In the genomic region with DNA sequence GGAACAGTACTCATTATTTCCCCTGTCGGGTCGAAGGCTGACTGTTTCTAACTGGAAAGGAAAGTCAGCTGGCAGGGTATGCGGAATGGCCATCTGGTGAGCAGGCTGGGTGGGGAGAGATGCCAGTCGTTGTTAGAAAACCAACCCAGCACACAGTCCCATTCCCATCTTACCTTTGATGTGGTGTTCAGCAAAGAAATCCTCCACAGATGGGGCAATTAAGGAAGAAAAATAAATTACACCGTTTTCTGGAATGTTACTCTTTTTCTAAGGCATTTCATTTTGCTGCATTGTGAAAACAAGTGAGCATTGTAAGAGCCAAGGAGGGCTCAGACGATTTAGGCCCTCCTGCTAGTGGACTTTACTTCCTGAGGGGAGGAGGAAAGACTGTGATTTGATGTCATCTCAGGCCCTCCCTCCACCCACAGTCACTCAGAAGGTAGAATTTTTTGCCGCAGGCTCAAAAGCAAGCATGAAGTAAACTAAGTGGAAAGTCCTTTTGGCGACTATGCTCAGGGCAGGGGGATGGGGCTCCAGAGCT, we compare ENCODE assay signal across 8 cellular contexts. TPM values are rescaled to one million over a fixed set of nuclear protein-coding genes. Genes with fewer than 3 reads are reported as not detected.
DNase-seq lines count a peak whose midpoint lies in the region; ATAC-seq and TF ChIP-seq lines count a peak whose summit lies in the region.

Gene SLC16A4 (minus strand): TSS at position 335 of the 541 bp plus-strand sequence. CDS start 1,703 bp downstream, outside the sequence.

- CTCF ChIA-PET in AG04450 (lab: Charles Lee) = interaction anchor here (1.0 to 2.0 kb wide), 2 partner anchors 21 to 78 kb away, joined by 4 to 5 read pairs; no protein-coding TSS in a partner anchor
- CTCF ChIA-PET in activated CD8-positive, alpha-beta T cell treated with anti-CD3 and anti-CD28 coated beads for 36 hours (lab: Charles Lee) = no interaction called here

- no peaks in the 10 kb centered on the region for H3K27me3 Mint-ChIP-seq in nephron (ENCODE audit: low read depth)
- no peaks in the 10 kb centered on the region for H3K27me3 Mint-ChIP-seq in activated CD8-positive, alpha-beta T cell treated with anti-CD3 and anti-CD28 coated beads for 36 hours

- H3K36me3 ChIP-seq in OCI-LY1 (ENCODE audit: insufficient read depth, low read length) (peaks cover 14% of the 10 kb centered on the region), esophagus muscularis mucosa (peaks cover 4 to 39% (median 10%) of the 10 kb centered on the region in 4 donors)

- H3K27me3 ChIP-seq in AG04450 (ENCODE audit: control insufficient read depth, insufficient read depth, low read length) = no peaks in the 10 kb centered on the region
- no peaks in the 10 kb centered on the region for H3K27me3 ChIP-seq in OCI-LY1 (ENCODE audit: insufficient read depth, low read length)
- H3K27me3 ChIP-seq in esophagus muscularis mucosa = no peaks in the 10 kb centered on the region

- ATAC-seq in activated CD8-positive, alpha-beta T cell treated with anti-CD3 and anti-CD28 coated beads for 36 hours = no peak

- H3K9me3 ChIP-seq in AG04450 (ENCODE audit: control insufficient read depth, insufficient read depth, low read length) (no peaks in the 10 kb centered on the region), OCI-LY1 (ENCODE audit: low read length) (no peaks in the 10 kb centered on the region), esophagus muscularis mucosa (no peaks in the 10 kb centered on the region)

- H3K9me2 ChIP-seq in OCI-LY1 (ENCODE audit: low read depth, low read length) = no peaks in the 10 kb centered on the region

- no peak within 1 kb of the TSS for H2AFZ ChIP-seq in OCI-LY1 (ENCODE audit: low read length)

- H3K4me2 ChIP-seq in OCI-LY1 (ENCODE audit: low read length) = peak within 1 kb of the TSS; percentile 50

- no peak for TF ChIP-seq EP300 in esophagus muscularis mucosa (IDR thresholded peaks at IDR 0.05)

- DNase-seq in AG04450 (ENCODE audit: low read depth, low spot score) = no peak
- DNase-seq in esophagus muscularis mucosa (ENCODE audit: extremely low spot score) = no peak
- DNase-seq in GM20000 (ENCODE audit: low spot score) = no peak
- DNase-seq in stimulated activated CD4-positive, alpha-beta T cell treated with anti-CD3 and anti-CD28 coated beads, Interleukin-4, amount 100 ng/mL, for 4 hours = no peak
- no peak for DNase-seq in activated CD8-positive, alpha-beta T cell treated with anti-CD3 and anti-CD28 coated beads for 36 hours
- no peak for DNase-seq in activated effector memory CD4-positive, alpha-beta T cell treated with anti-CD3 and anti-CD28 coated beads, Interleukin-2, amount 50 U/mL, for 16 hours

- H4K20me1 ChIP-seq in OCI-LY1 (ENCODE audit: insufficient read depth, low read length) = no peaks in the 10 kb centered on the region

- 29% methylated on average over 8 of the region's 8 CpGs for WGBS in esophagus muscularis mucosa

- H3K27ac Mint-ChIP-seq in nephron = peak within 1 kb of the TSS; percentile 87 to 93 (median 91)
- no peak within 1 kb of the TSS for H3K27ac Mint-ChIP-seq in activated CD8-positive, alpha-beta T cell treated with anti-CD3 and anti-CD28 coated beads for 36 hours

- peaks cover 46% of the 10 kb centered on the region for H3K4me1 ChIP-seq in OCI-LY1 (ENCODE audit: insufficient read depth, low read length, severe bottlenecking)
- H3K4me1 ChIP-seq in esophagus muscularis mucosa = peaks cover 0 to 25% (median 18%) of the 10 kb centered on the region in 4 donors

- intact Hi-C loops in esophagus muscularis mucosa (cut with DNase I) = loop anchor here (5.0 kb wide), 1 partner anchor 48 kb away; no protein-coding TSS in a partner anchor
- intact Hi-C loops in activated CD8-positive, alpha-beta T cell treated with anti-CD3 and anti-CD28 coated beads for 36 hours (cut with micrococcal nuclease) = no loop called here

- peaks cover 16% of the 10 kb centered on the region for H3K36me3 Mint-ChIP-seq in nephron (ENCODE audit: low read depth)
- H3K36me3 Mint-ChIP-seq in activated CD8-positive, alpha-beta T cell treated with anti-CD3 and anti-CD28 coated beads for 36 hours (ENCODE audit: low read depth) = peaks cover 14% of the 10 kb centered on the region

- no peaks in the 10 kb centered on the region for H3K9me3 Mint-ChIP-seq in nephron
- no peaks in the 10 kb centered on the region for H3K9me3 Mint-ChIP-seq in activated CD8-positive, alpha-beta T cell treated with anti-CD3 and anti-CD28 coated beads for 36 hours

- TF ChIP-seq CTCF in AG04450 (IDR thresholded peaks at IDR 0.05; ENCODE audit: low read depth, low read length) (no peak), OCI-LY1 (IDR thresholded peaks at IDR 0.05; ENCODE audit: low read length) (no peak), esophagus muscularis mucosa (IDR thresholded peaks at IDR 0.05) (no peak), nephron (IDR thresholded peaks at IDR 0.05; ENCODE audit: unreplicated experiment in 3 of 3) (no peak), GM20000 (IDR thresholded peaks at IDR 0.05; ENCODE audit: extremely low read depth, missing control alignments) (no peak)
- TF ChIP-seq CTCF in activated CD8-positive, alpha-beta T cell treated with anti-CD3 and anti-CD28 coated beads for 36 hours (IDR thresholded peaks at IDR 0.05) = no peak

- H3K79me2 ChIP-seq in OCI-LY1 (ENCODE audit: insufficient read depth, low read length) = no peaks in the 10 kb centered on the region

- no peak for TF ChIP-seq POLR2A in esophagus muscularis mucosa (IDR thresholded peaks at IDR 0.05; ENCODE audit: low read depth)

- POLR2A ChIA-PET in AG04450 (lab: Yijun Ruan, JAX) = interaction anchor here (1.4 to 1.7 kb wide), 4 partner anchors 10 to 52 kb away, joined by 3 to 8 read pairs (median 6); partner anchors contain the start of gene RBM15
- POLR2A ChIA-PET in activated CD8-positive, alpha-beta T cell treated with anti-CD3 and anti-CD28 coated beads for 36 hours (lab: Charles Lee) = interaction anchor here (1.0 kb wide), 1 partner anchor 42 kb away, joined by 3 read pairs; no protein-coding TSS in a partner anchor

- H3K4me3 ChIP-seq in AG04450 (ENCODE audit: low read depth, low read length) (peak within 1 kb of the TSS; percentile 57), OCI-LY1 (ENCODE audit: low read depth, low read length, poor library complexity, severe bottlenecking) (peak within 1 kb of the TSS; percentile 44), esophagus muscularis mucosa (peak within 1 kb of the TSS; percentile 37 to 56 (median 42))

- H3K4me1 Mint-ChIP-seq in nephron = peaks cover 26% of the 10 kb centered on the region
- peaks cover 4% of the 10 kb centered on the region for H3K4me1 Mint-ChIP-seq in activated CD8-positive, alpha-beta T cell treated with anti-CD3 and anti-CD28 coated beads for 36 hours (ENCODE audit: low read depth)

- no peaks in the 10 kb centered on the region for H3F3A ChIP-seq in OCI-LY1 (ENCODE audit: insufficient read depth, low read length)

- H3K27ac ChIP-seq in AG04450 (ENCODE audit: low read depth, low read length) = peak within 1 kb of the TSS; percentile 83
- peak within 1 kb of the TSS; percentile 7 for H3K27ac ChIP-seq in OCI-LY1 (ENCODE audit: low read depth, low read length, poor library complexity, severe bottlenecking)
- peak within 1 kb of the TSS; percentile 63 to 76 (median 72) for H3K27ac ChIP-seq in esophagus muscularis mucosa (replicated peaks in 1 of 4)

- peak within 1 kb of the TSS; percentile 79 to 82 (median 81) for H3K4me3 Mint-ChIP-seq in nephron
- H3K4me3 Mint-ChIP-seq in activated CD8-positive, alpha-beta T cell treated with anti-CD3 and anti-CD28 coated beads for 36 hours = no peak within 1 kb of the TSS

- H3K9ac ChIP-seq in OCI-LY1 (ENCODE audit: low read length) = peak within 1 kb of the TSS; percentile 17; the same call in 1 of the 2 replicates

RNA-seq across cellular contexts. Expression of gene SLC16A4, which starts in this region (rescaled TPM):
- 77.2 and 98.8 TPM in 2 replicates for polyA plus RNA-seq in AG04450 (2011; rRNA removed)
- 54.8 and 88.1 TPM in 2 replicates for polyA minus RNA-seq in AG04450 (2011; rRNA and poly(A)+ RNA removed)
- total RNA-seq in esophagus muscularis mucosa = 1 to 10 TPM; 5.8 to 8.8 (median 8.4) TPM
- total RNA-seq in activated CD8-positive, alpha-beta T cell treated with anti-CD3 and anti-CD28 coated beads for 36 hours = under 1 TPM; 0.27 to 0.51 TPM

Comparison
In these comparisons a context has a peak if more than half of its experiments do, and no peak if none do; other contexts are left out.
1. RNA of gene SLC16A4 (total RNA-seq): 5.8 to 8.8 TPM in esophagus muscularis mucosa; 0.27 to 0.51 TPM in activated CD8-positive, alpha-beta T cell treated with anti-CD3 and anti-CD28 coated beads for 36 hours; every median in the first group is over 4 times any median in the second.
2. H3K27ac ChIP-seq: peak in every context shown above with its lines; median percentile 83 in AG04450; 72 in esophagus muscularis mucosa; 7 in OCI-LY1.
3. Peak in every context shown above with its lines, with median percentiles within 50 percentile points of each other: H3K4me3 ChIP-seq.